In the genomic region with DNA sequence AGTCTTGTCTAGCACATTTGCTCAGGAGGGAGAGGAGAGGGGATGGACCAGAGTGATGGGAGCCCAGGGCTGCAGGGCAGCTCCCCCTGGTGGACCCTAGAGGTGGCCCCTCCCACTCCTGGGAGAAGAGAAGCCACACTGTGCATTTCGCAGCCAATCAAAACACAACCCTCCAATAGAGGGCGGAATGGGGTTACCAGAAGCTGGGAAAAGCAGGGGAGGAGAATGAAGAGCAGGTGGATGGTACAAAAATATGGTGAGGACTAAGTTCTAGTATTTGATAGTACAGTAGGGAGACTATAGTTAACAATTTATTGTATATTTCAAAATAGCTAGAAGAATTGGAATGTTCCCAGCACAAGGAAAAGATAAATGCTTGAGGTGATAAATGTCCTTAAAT, we compare ENCODE assay signal across 8 cellular contexts. TPM values are rescaled to one million over a fixed set of nuclear protein-coding genes. Genes with fewer than 3 reads are reported as not detected.
A peak's percentile ranks its signal among the peaks of the same experiment; 100 is the strongest.
DNase-seq lines count a peak whose midpoint lies in the region; ATAC-seq and TF ChIP-seq lines count a peak whose summit lies in the region.

No MANE protein-coding gene starts in this region.

- H3K27ac ChIP-seq in endodermal cell (ENCODE audit: low read depth, low read length) (no peak overlapping the region), mesendoderm (ENCODE audit: low read depth, low read length) (no peak overlapping the region)

- no peak overlapping the region for H4K8ac ChIP-seq in mesendoderm (ENCODE audit: low read depth, low read length)

- H3K9me3 Mint-ChIP-seq in endodermal cell = no peaks in the 10 kb centered on the region

- no peaks in the 10 kb centered on the region for H3K79me2 ChIP-seq in mesendoderm (ENCODE audit: control insufficient read depth, insufficient read depth, low read length)

- peaks cover 2% of the 10 kb centered on the region for H3K4me1 Mint-ChIP-seq in endodermal cell

- H3K18ac ChIP-seq in mesendoderm (ENCODE audit: low read length) = no peak overlapping the region

- H3K9me3 ChIP-seq in endodermal cell (ENCODE audit: control insufficient read depth, low read length) = no peaks in the 10 kb centered on the region

- DNase-seq in activated gamma-delta T cell treated with Interleukin-2 at 50 U/mL for 16 hours (peak; percentile 51), activated gamma-delta T cell (lab: John Stamatoyannopoulos, UW) (no peak), NCI-H526 treated with DMSO at 0.1 percent for 48 hours (lab: John Stamatoyannopoulos, UW) (peak; percentile 46), endodermal cell (peak; percentile 96), mesendoderm (peak; percentile 92)
- peak; percentile 50 to 53 for DNase-seq in activated CD4-positive, alpha-beta T cell treated with anti-CD3 and anti-CD28 coated beads, Interleukin-2, amount 50 U/mL, for 4 hours
- peak; percentile 70 for DNase-seq in stimulated activated naive CD8-positive, alpha-beta T cell treated with anti-CD3 and anti-CD28 coated beads, Interleukin-15, Interleukin-2, amounts not matched to agents 100 U/mL and 50 U/mL, for 24 hours

- H3K27me3 Mint-ChIP-seq in endodermal cell (ENCODE audit: insufficient read depth) = no peaks in the 10 kb centered on the region

- no peak overlapping the region for H3K27ac Mint-ChIP-seq in endodermal cell

- H4K5ac ChIP-seq in mesendoderm (ENCODE audit: low read length) = no peak overlapping the region

- no peak overlapping the region for H3K9ac ChIP-seq in endodermal cell (ENCODE audit: extremely low read depth, low read length, poor library complexity, severe bottlenecking)
- H3K9ac ChIP-seq in mesendoderm (ENCODE audit: low read length) = no peak overlapping the region

- H3K4me3 Mint-ChIP-seq in endodermal cell = no peak overlapping the region

- H3K36me3 ChIP-seq in endodermal cell (ENCODE audit: control insufficient read depth, insufficient read depth, low read length) (peaks cover 42% of the 10 kb centered on the region), mesendoderm (ENCODE audit: control insufficient read depth, insufficient read depth, low read length) (no peaks in the 10 kb centered on the region)

- H2BK15ac ChIP-seq in mesendoderm (replicated peaks; ENCODE audit: low read depth) = no peak overlapping the region

- no peak overlapping the region for H3K56ac ChIP-seq in mesendoderm (ENCODE audit: low read length)

- H3K4me1 ChIP-seq in endodermal cell (ENCODE audit: control insufficient read depth, insufficient read depth, low read length) (no peaks in the 10 kb centered on the region), mesendoderm (ENCODE audit: control insufficient read depth, low read depth, low read length) (peaks cover 10% of the 10 kb centered on the region)

- H3K36me3 Mint-ChIP-seq in endodermal cell (ENCODE audit: low read depth) = peaks cover 40% of the 10 kb centered on the region

- no peak overlapping the region for H3K4ac ChIP-seq in mesendoderm (ENCODE audit: low read depth, low read length)

- no peak overlapping the region for H2BK5ac ChIP-seq in mesendoderm (ENCODE audit: low read length)

- peak; percentile 99 for TF ChIP-seq CTCF in endodermal cell (conservative IDR thresholded peaks at IDR 0.05)

- H3K79me1 ChIP-seq in mesendoderm (ENCODE audit: low read length) = no peaks in the 10 kb centered on the region

- no peak overlapping the region for H3K23ac ChIP-seq in mesendoderm (ENCODE audit: low read length)

- peak; percentile 78 for ATAC-seq in HG03432 (IDR thresholded peaks at IDR 0.05; ENCODE audit: unreplicated experiment)
- ATAC-seq in stimulated activated naive CD8-positive, alpha-beta T cell treated with anti-CD3 and anti-CD28 coated beads, Interleukin-15, Interleukin-2, amounts not matched to agents 100 U/mL and 50 U/mL, for 24 hours = peak; percentile 82

- no peak overlapping the region for H2BK120ac ChIP-seq in mesendoderm (ENCODE audit: low read depth, low read length)

- WGBS in endodermal cell (ENCODE audit: insufficient coverage in 1 of 2, insufficient read length in 1 of 2), 2 experiments = no CpG with 5 or more reads among the region's 2 CpGs
- WGBS in mesendoderm (ENCODE audit: extremely low coverage, insufficient coverage, low lambda C conversion rate) = no CpG with 5 or more reads among the region's 2 CpGs

- H3K4me3 ChIP-seq in endodermal cell (ENCODE audit: low read length) (no peak overlapping the region), mesendoderm (ENCODE audit: low read length) (no peak overlapping the region)

- no peak overlapping the region for H3K4me2 ChIP-seq in mesendoderm (ENCODE audit: low read length)

- no peaks in the 10 kb centered on the region for H3K27me3 ChIP-seq in endodermal cell (ENCODE audit: control insufficient read depth, insufficient read depth, low read length, poor library complexity, severe bottlenecking)
- H3K27me3 ChIP-seq in mesendoderm (ENCODE audit: insufficient read depth, low read length, poor library complexity) = no peaks in the 10 kb centered on the region

- no peak overlapping the region for H2AK5ac ChIP-seq in mesendoderm (ENCODE audit: low read length)

RNA-seq across cellular contexts. Expression of gene VASH1, which starts 23.6 kb away (rescaled TPM):
- total RNA-seq in endodermal cell = 10 to 100 TPM; 10.3 to 19.8 TPM
- 39.3 TPM for polyA plus RNA-seq in endodermal cell (2013, experiment 1 of 2)
- polyA plus RNA-seq in endodermal cell (2013, experiment 2 of 2) = 42.6 TPM
- polyA plus RNA-seq in mesendoderm (2013, experiment 1 of 2) = 1.7 TPM
- 1.3 TPM for polyA plus RNA-seq in mesendoderm (2013, experiment 2 of 2)

RNA-seq across cellular contexts. Expression of gene ANGEL1, which starts 27.8 kb away (rescaled TPM):
- 10 to 100 TPM; 21.5 to 32.5 TPM for total RNA-seq in endodermal cell
- 26.1 TPM for polyA plus RNA-seq in endodermal cell (2013, experiment 1 of 2)
- polyA plus RNA-seq in endodermal cell (2013, experiment 2 of 2) = 22.1 TPM
- polyA plus RNA-seq in mesendoderm (2013, experiment 1 of 2) = 9.5 TPM
- polyA plus RNA-seq in mesendoderm (2013, experiment 2 of 2) = 8.7 TPM

RNA-seq across cellular contexts. Expression of gene LRRC74A, which starts 41.3 kb away (rescaled TPM):
- not detected for total RNA-seq in endodermal cell
- not detected for polyA plus RNA-seq in endodermal cell (2013, experiment 1 of 2)
- polyA plus RNA-seq in endodermal cell (2013, experiment 2 of 2) = not detected
- not detected for polyA plus RNA-seq in mesendoderm (2013, experiment 1 of 2)
- polyA plus RNA-seq in mesendoderm (2013, experiment 2 of 2) = not detected
